Comparison of ENCODE assay signal across 17 cellular contexts in the genomic region with DNA sequence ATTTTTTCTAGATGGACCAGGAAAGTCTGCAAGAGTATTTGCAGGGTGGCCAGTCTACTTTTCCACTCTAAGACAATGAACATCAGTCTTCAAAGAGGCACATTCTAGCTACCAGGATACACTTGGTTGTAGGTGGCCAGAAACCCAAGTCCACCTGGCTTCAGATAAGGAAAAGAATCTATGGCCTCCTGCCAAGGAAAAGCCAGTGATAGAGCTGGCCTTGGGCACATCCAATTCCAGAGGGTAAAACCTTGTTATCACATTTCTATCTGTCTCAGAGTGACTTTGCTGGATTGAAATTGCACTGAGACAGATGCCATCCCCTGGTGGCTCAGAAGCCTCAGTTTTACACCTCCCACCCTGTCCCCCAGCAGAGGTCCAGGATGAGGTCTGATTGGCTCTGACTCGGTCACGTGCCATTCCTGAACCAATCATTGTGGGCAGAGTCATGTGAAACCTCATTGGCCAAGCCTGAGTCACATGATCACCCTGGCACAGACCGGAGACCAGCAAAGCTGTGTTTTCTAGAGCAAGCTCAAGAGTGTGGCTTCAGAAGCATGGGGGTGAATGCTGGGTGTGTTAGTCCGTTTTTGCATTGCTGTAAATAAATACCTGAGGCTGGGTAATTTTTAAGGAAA.
DNase-seq lines count a peak whose midpoint lies in the region; ATAC-seq and TF ChIP-seq lines count a peak whose summit lies in the region.
"Had no signal": no experiment of that assay in that cellular context is flagged by ENCODE, and none has a peak within 500 bp of the region (broad histone marks: within the 10 kb centered on the region; RNA-seq: fewer than 3 reads in every experiment).

No MANE protein-coding gene starts in this region.

- DNase-seq in DND-41 = peak; percentile 15
- peak; percentile 15 for DNase-seq in Jurkat, Clone E6-1 (ENCODE audit: low read depth, low spot score)
- peak; percentile 46 for DNase-seq in SK-N-DZ (ENCODE audit: low spot score)
- peak; percentile 52 for DNase-seq in mesendoderm
- DNase-seq in upper lobe of right lung = no peak
- DNase-seq in COLO829 (ENCODE audit: low spot score) = no peak
- DNase-seq in NCI-H187 treated with DMSO at 0.1 percent for 48 hours (lab: John Stamatoyannopoulos, UW) = no peak
- DNase-seq: activated CD4-positive, alpha-beta memory T cell treated with anti-CD3 and anti-CD28 coated beads for 36 hours; activated T-cell treated with anti-CD3 and anti-CD28 coated beads, Interleukin-2, amount 50 U/mL, for 72 hours; DMS153; H7; Kasumi-1; NCI-H1436 treated with DMSO at 0.1 percent for 48 hours; NCI-H446; stimulated activated CD4-positive, alpha-beta T cell treated with anti-CD3 and anti-CD28 coated beads, Interleukin-4, amount 100 ng/mL, for 24 hours had no signal

- TF ChIP-seq CTCF in DND-41 (IDR thresholded peaks at IDR 0.05; ENCODE audit: borderline replicate concordance, extremely low read depth, low read length, poor library complexity, severe bottlenecking) (no peak), upper lobe of right lung (IDR thresholded peaks at IDR 0.05) (no peak)

- H2BK5ac ChIP-seq in mesendoderm (ENCODE audit: low read length) = no peak overlapping the region

- H3K23ac ChIP-seq in mesendoderm (ENCODE audit: low read length) = no peak overlapping the region

- no peak overlapping the region for H4K8ac ChIP-seq in mesendoderm (ENCODE audit: low read depth, low read length)

- H3K79me2 ChIP-seq in DND-41 (ENCODE audit: insufficient read depth, low read length) = no peaks in the 10 kb centered on the region
- H3K79me2 ChIP-seq in mesendoderm (ENCODE audit: control insufficient read depth, insufficient read depth, low read length) = no peaks in the 10 kb centered on the region

- no peak overlapping the region for H2BK15ac ChIP-seq in mesendoderm (replicated peaks; ENCODE audit: low read depth)

- intact Hi-C loops in upper lobe of right lung (cut with DNase I) = no loop called here

- no peaks in the 10 kb centered on the region for H3K36me3 ChIP-seq in DND-41 (ENCODE audit: insufficient read depth, low read length)
- no peaks in the 10 kb centered on the region for H3K36me3 ChIP-seq in mesendoderm (ENCODE audit: control insufficient read depth, insufficient read depth, low read length)
- no peaks in the 10 kb centered on the region for H3K36me3 ChIP-seq in upper lobe of right lung
- H3K36me3 ChIP-seq: prostate gland had no signal

- no peak overlapping the region; the same call in 1 of the 2 replicates for H2AFZ ChIP-seq in DND-41 (ENCODE audit: low read depth, low read length)

- no peaks in the 10 kb centered on the region for H3K9me3 ChIP-seq in DND-41 (ENCODE audit: insufficient read depth, low read length, severe bottlenecking)
- H3K9me3 ChIP-seq in upper lobe of right lung = no peaks in the 10 kb centered on the region
- H3K9me3 ChIP-seq: body of pancreas, prostate gland had no signal

- no peak overlapping the region for H2AK5ac ChIP-seq in mesendoderm (ENCODE audit: low read length)

- H3K79me1 ChIP-seq in mesendoderm (ENCODE audit: low read length) = no peaks in the 10 kb centered on the region

- H3K9ac ChIP-seq in DND-41 (ENCODE audit: low read depth, low read length) (no peak overlapping the region), mesendoderm (ENCODE audit: low read length) (no peak overlapping the region)

- no peak overlapping the region for H4K5ac ChIP-seq in mesendoderm (ENCODE audit: low read length)

- ATAC-seq in DND-41 (ENCODE audit: insufficient read depth, low read depth) (no peak), upper lobe of right lung (no peak)
- ATAC-seq: activated T-cell treated with anti-CD3 and anti-CD28 coated beads, Interleukin-2, amount 50 U/mL, for 72 hours; body of pancreas had no signal

- H3K4me3 ChIP-seq in DND-41 (ENCODE audit: low read depth in 1 of 2, low read length in 2 of 2) (no peak overlapping the region), mesendoderm (ENCODE audit: low read length) (no peak overlapping the region), upper lobe of right lung (no peak overlapping the region)
- H3K4me3 ChIP-seq in Jurkat, Clone E6-1 (ENCODE audit: low read length) = no peak overlapping the region
- H3K4me3 ChIP-seq: body of pancreas, prostate gland had no signal

- H3K4me1 ChIP-seq in DND-41 (ENCODE audit: insufficient read depth, low read length) = peaks cover 21% of the 10 kb centered on the region
- peaks cover 10% of the 10 kb centered on the region for H3K4me1 ChIP-seq in mesendoderm (ENCODE audit: control insufficient read depth, low read depth, low read length)
- H3K4me1 ChIP-seq in upper lobe of right lung = peaks cover 19% of the 10 kb centered on the region

- H3K4me2 ChIP-seq in DND-41 (ENCODE audit: insufficient read depth, low read length) (no peak overlapping the region), mesendoderm (ENCODE audit: low read length) (no peak overlapping the region)

- H3K4ac ChIP-seq in mesendoderm (ENCODE audit: low read depth, low read length) = no peak overlapping the region

- H3K18ac ChIP-seq in mesendoderm (ENCODE audit: low read length) = no peak overlapping the region

- no peak overlapping the region for H2BK120ac ChIP-seq in mesendoderm (ENCODE audit: low read depth, low read length)

- no peak overlapping the region for H3K56ac ChIP-seq in mesendoderm (ENCODE audit: low read length)

- WGBS in mesendoderm (ENCODE audit: extremely low coverage, insufficient coverage, low lambda C conversion rate) = no CpG with 5 or more reads among the region's 4 CpGs

- H3K27ac ChIP-seq in DND-41 (ENCODE audit: low read length) (no peak overlapping the region), mesendoderm (ENCODE audit: low read depth, low read length) (no peak overlapping the region), upper lobe of right lung (no peak overlapping the region)
- H3K27ac ChIP-seq: body of pancreas, prostate gland had no signal

- no peaks in the 10 kb centered on the region for H3K27me3 ChIP-seq in DND-41 (ENCODE audit: insufficient read depth, low read length, poor library complexity)
- H3K27me3 ChIP-seq in mesendoderm (ENCODE audit: insufficient read depth, low read length, poor library complexity) = no peaks in the 10 kb centered on the region
- H3K27me3 ChIP-seq in upper lobe of right lung = no peaks in the 10 kb centered on the region
- H3K27me3 ChIP-seq: body of pancreas had no signal

- no peaks in the 10 kb centered on the region for H4K20me1 ChIP-seq in DND-41 (ENCODE audit: insufficient read depth, low read length)

Comparison
In these comparisons a context has a peak if more than half of its experiments do, and no peak if none do; other contexts are left out.
1. DNase-seq: peak in DND-41 (single experiment), Jurkat, Clone E6-1 (single experiment), SK-N-DZ (single experiment) and mesendoderm (single experiment); none in upper lobe of right lung (single experiment), COLO829 (single experiment) and NCI-H187 treated with DMSO at 0.1 percent for 48 hours (single experiment).